ENCODE assay signal across 8 cellular contexts in the genomic region with DNA sequence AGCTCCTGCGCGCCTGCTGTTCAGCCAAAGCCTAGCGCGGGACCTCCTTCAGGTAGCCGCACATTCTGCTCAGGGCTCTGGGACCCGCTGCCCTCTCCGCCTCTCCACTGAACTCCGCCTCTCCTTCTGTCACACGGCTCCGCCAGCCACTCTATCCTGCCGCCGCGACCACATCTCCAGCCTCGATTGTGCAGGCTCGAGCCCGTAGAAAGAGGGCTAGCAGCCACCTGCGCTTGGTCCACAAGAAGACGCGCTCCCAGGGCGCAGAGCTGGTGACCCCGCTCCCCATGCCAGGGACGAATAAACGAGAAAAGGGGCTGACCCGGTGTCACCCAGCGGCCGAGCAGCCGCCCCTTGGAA. TPM values are rescaled to one million over a fixed set of nuclear protein-coding genes. Genes with fewer than 3 reads are reported as not detected.
A peak's percentile ranks its signal among the peaks of the same experiment; 100 is the strongest.
DNase-seq lines count a peak whose midpoint lies in the region; ATAC-seq and TF ChIP-seq lines count a peak whose summit lies in the region.

No MANE protein-coding gene starts in this region.

- H3K4me3 ChIP-seq in right cardiac atrium (ENCODE audit: low read length) (peak overlapping the region; percentile 54), skeletal muscle satellite cell (ENCODE audit: low read length) (peak overlapping the region; percentile 47)

- WGBS in right cardiac atrium = 11% methylated on average over 27 of the region's 27 CpGs

- peak overlapping the region; percentile 74 for H3K4me2 ChIP-seq in skeletal muscle satellite cell (ENCODE audit: low read length)

- H3K27me3 ChIP-seq in right cardiac atrium (ENCODE audit: control insufficient read depth, insufficient read depth) = no peaks in the 10 kb centered on the region
- peaks cover 78% of the 10 kb centered on the region for H3K27me3 ChIP-seq in skeletal muscle satellite cell (ENCODE audit: control insufficient read depth, insufficient read depth, low read length)

- no peak overlapping the region for H3K9ac ChIP-seq in skeletal muscle satellite cell (ENCODE audit: low read depth, low read length)

- ATAC-seq in right cardiac atrium = peak in 1 of 2 donors; percentile 6

- DNase-seq in DMS53 (lab: John Stamatoyannopoulos, UW) = peak; percentile 35
- no peak for DNase-seq in DMS53 treated with DMSO at 0.1 percent for 48 hours (lab: John Stamatoyannopoulos, UW; ENCODE audit: unreplicated experiment)
- no peak for DNase-seq in right cardiac atrium
- no peak for DNase-seq in NK-92 treated with Interleukin-12 subunit alpha and Interleukin-12 subunit beta, amount 100 ng/mL, for 24 hours (lab: John Stamatoyannopoulos, UW)
- no peak for DNase-seq in NCI-H187 treated with DMSO at 0.1 percent for 48 hours (lab: John Stamatoyannopoulos, UW)
- DNase-seq in T1000 (lab: John Stamatoyannopoulos, UW) = no peak

- TF ChIP-seq CTCF in VCaP (conservative IDR thresholded peaks at IDR 0.05) = no peak

- no peaks in the 10 kb centered on the region for H3K9me3 ChIP-seq in right cardiac atrium (ENCODE audit: control insufficient read depth, low read length)
- no peaks in the 10 kb centered on the region for H3K9me3 ChIP-seq in skeletal muscle satellite cell (replicated peaks; ENCODE audit: low read length)

- H3K27ac ChIP-seq in VCaP = peak overlapping the region; percentile 84
- no peak overlapping the region for H3K27ac ChIP-seq in right cardiac atrium (ENCODE audit: low read length)

- H3K36me3 ChIP-seq in skeletal muscle satellite cell (ENCODE audit: insufficient read depth, low read length) = no peaks in the 10 kb centered on the region

- H3K4me1 ChIP-seq in right cardiac atrium (ENCODE audit: control insufficient read depth, insufficient read depth, low read length) (peaks cover 6% of the 10 kb centered on the region), skeletal muscle satellite cell (ENCODE audit: control insufficient read depth, insufficient read depth, low read length) (peaks cover 18% of the 10 kb centered on the region)

- intact Hi-C loops in right cardiac atrium (cut with DNase I) = loop anchor here (5.0 kb wide), 2 partner anchors 36 to 41 kb away; no protein-coding TSS in a partner anchor

RNA-seq across cellular contexts. Expression of gene VIPR1, which starts 1.1 kb away (rescaled TPM):
- 10 to 100 TPM in 2 of 4 donors, 1 to 10 TPM in 2; 4.9 to 12.8 (median 8.6) TPM for total RNA-seq in right cardiac atrium
- polyA plus RNA-seq in right cardiac atrium = 10.2 TPM
- not detected in 2 replicates for total RNA-seq in skeletal muscle satellite cell (2012; rRNA removed)
